ENCODE assay signal across 25 cellular contexts in the genomic region with DNA sequence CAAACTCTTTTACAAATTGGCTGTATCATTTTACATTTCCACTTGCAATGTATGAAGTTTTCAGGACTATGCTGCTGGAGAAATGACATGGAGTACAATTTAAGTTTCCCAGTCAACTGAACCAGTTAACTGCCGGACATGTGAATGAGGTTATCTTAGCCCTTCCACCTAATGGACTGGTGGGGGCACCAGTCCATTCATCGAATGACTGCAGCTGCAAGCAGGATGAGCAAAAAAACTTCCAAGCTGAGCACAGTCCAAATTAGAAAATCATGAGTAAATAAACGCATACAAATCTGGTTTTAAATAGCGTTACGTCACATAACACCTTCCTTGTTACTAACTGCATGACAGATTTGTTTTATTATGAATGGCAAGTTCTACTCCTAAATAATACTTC.
DNase-seq lines count a peak whose midpoint lies in the region; ATAC-seq and TF ChIP-seq lines count a peak whose summit lies in the region.
"Had no signal": no experiment of that assay in that cellular context is flagged by ENCODE, and none has a peak within 500 bp of the region (broad histone marks: within the 10 kb centered on the region; RNA-seq: fewer than 3 reads in every experiment).

No MANE protein-coding gene starts in this region.

- no peak for ATAC-seq in HG02610 (IDR thresholded peaks at IDR 0.05; ENCODE audit: unreplicated experiment)
- ATAC-seq: activated T-cell treated with anti-CD3 and anti-CD28 coated beads, Interleukin-2, amount 50 U/mL, for 72 hours; heart left ventricle had no signal

- H3K4me1 ChIP-seq in neuron (ENCODE audit: insufficient read depth, low read length) = no peaks in the 10 kb centered on the region
- H3K4me1 ChIP-seq: heart left ventricle, prostate gland, suprapubic skin had no signal

- H3K36me3 ChIP-seq in neuron (ENCODE audit: insufficient read depth, low read length) = no peaks in the 10 kb centered on the region
- H3K36me3 ChIP-seq: heart left ventricle, neutrophil, prostate gland, suprapubic skin had no signal

- no peaks in the 10 kb centered on the region for H3K27me3 ChIP-seq in neuron (ENCODE audit: insufficient read depth, low read length)
- H3K27me3 ChIP-seq: heart left ventricle, neutrophil, suprapubic skin had no signal

- H2AFZ ChIP-seq in neuron (ENCODE audit: low read depth, low read length) = peak overlapping the region; percentile 9

- no peaks in the 10 kb centered on the region for H3K9me3 ChIP-seq in neuron (ENCODE audit: low read length)
- H3K9me3 ChIP-seq: neutrophil, prostate gland had no signal

- TF ChIP-seq CTCF in NB4 (IDR thresholded peaks at IDR 0.05; ENCODE audit: low read depth, low read length) = peak; percentile 2

- H3K4me3 ChIP-seq in NB4 (ENCODE audit: low read depth, low read length) (no peak overlapping the region), neuron (ENCODE audit: low read length) (no peak overlapping the region)
- H3K4me3 ChIP-seq: heart left ventricle, prostate gland, suprapubic skin had no signal

- TF ChIP-seq POLR2A in NB4 (IDR thresholded peaks at IDR 0.05; ENCODE audit: extremely low read depth, insufficient read length) = no peak

- DNase-seq in ELR (ENCODE audit: low read depth) (peak; percentile 13), NB4 (ENCODE audit: low read depth) (no peak), dermis blood vessel endothelial cell (peak; percentile 20), NCI-H774 (lab: John Stamatoyannopoulos, UW) (no peak)
- DNase-seq in stimulated activated CD4-positive, alpha-beta T cell treated with anti-CD3 and anti-CD28 coated beads, Interleukin-1b, Interleukin-23, amount 100 ng/mL, for 48 hours = no peak
- DNase-seq: activated B cell treated with CpG ODN at 0.5 μM for 24 hours; activated CD4-positive, alpha-beta T cell treated with anti-CD3 and anti-CD28 coated beads, Interleukin-2, amount 50 U/mL, for 1 hour; activated naive CD4-positive, alpha-beta T cell; activated T-cell treated with anti-CD3 and anti-CD28 coated beads, Interleukin-2, amount 50 U/mL, for 72 hours; CD4-positive, alpha-beta T cell; DMS 273 treated with DMSO at 0.1 percent for 48 hours; effector memory CD4-positive, alpha-beta T cell; heart left ventricle; immature natural killer cell; Karpas-422; MV-4-11; NCI-H146; SIG-M5; stimulated activated CD4-positive, alpha-beta T cell treated with anti-CD3 and anti-CD28 coated beads, Interleukin-15, amount 100 ng/mL, for 24 hours; stimulated activated naive CD4-positive, alpha-beta T cell had no signal

Comparison
In these comparisons a context has a peak if more than half of its experiments do, and no peak if none do; other contexts are left out.
1. DNase-seq: peak in ELR (single experiment) and dermis blood vessel endothelial cell (single experiment); none in NB4 (single experiment), stimulated activated CD4-positive, alpha-beta T cell treated with anti-CD3 and anti-CD28 coated beads, Interleukin-1b, Interleukin-23, amount 100 ng/mL, for 48 hours (single experiment) and NCI-H774 (single experiment).